Comparison of ENCODE assay signal across 17 cellular contexts in genomic region chr18:77422974-77423373, GRCh38.
DNase-seq lines count a peak whose midpoint lies in the region; ATAC-seq and TF ChIP-seq lines count a peak whose summit lies in the region.
"Had no signal": no experiment of that assay in that cellular context is flagged by ENCODE, and none has a peak within 500 bp of the region (broad histone marks: within the 10 kb centered on the region; RNA-seq: fewer than 3 reads in every experiment).

No MANE protein-coding gene starts in this region.

- H3K4me1 Mint-ChIP-seq in mesothelial cell of epicardium, result peaks cover 15% of the 10 kb centered on the region
- H3K4me1 Mint-ChIP-seq: activated CD4-positive, alpha-beta memory T cell treated with anti-CD3 and anti-CD28 coated beads, Interleukin-2, amount 10 ng/mL, durations not matched to agents 7 days and 5 days; memory B cell had no signal

- peak overlapping the region; percentile 39 for H3K4me3 Mint-ChIP-seq in mesothelial cell of epicardium
- H3K4me3 Mint-ChIP-seq: activated CD4-positive, alpha-beta memory T cell treated with anti-CD3 and anti-CD28 coated beads, Interleukin-2, amount 10 ng/mL, durations not matched to agents 7 days and 5 days; activated T-helper 1 cell treated with anti-CD3 and anti-CD28 coated beads, Interleukin-12 subunit alpha, Interleukin-12 subunit beta, Interleukin-2, Interleukin-4 antibody, amounts not matched to agents 30 ng/mL and 10 ng/mL and 1 ng/mL, durations not matched to agents 14 hours and 24 hours and 36 hours; memory B cell had no signal

- no peaks in the 10 kb centered on the region for H3K27me3 Mint-ChIP-seq in mesothelial cell of epicardium (ENCODE audit: low read depth)

- ATAC-seq in HG03432 (IDR thresholded peaks at IDR 0.05; ENCODE audit: unreplicated experiment) (no peak), HG03159 (IDR thresholded peaks at IDR 0.05; ENCODE audit: unreplicated experiment) (no peak)
- ATAC-seq: gastroesophageal sphincter, right lobe of liver had no signal

- DNase-seq in ELR (ENCODE audit: low read depth) (peak; percentile 2), RPMI8226 (peak; percentile 14), mesothelial cell of epicardium (ENCODE audit: low spot score in 2 of 2, unreplicated experiment in 2 of 2) (no peak), activated T-cell treated with anti-CD3 and anti-CD28 coated beads for 4 hours (no peak)
- DNase-seq: activated CD4-positive, alpha-beta memory T cell treated with anti-CD3 and anti-CD28 coated beads, Interleukin-2, amount 10 ng/mL, durations not matched to agents 7 days and 5 days; MM.1S; NCI-H2029 treated with DMSO at 0.1 percent for 48 hours; right lobe of liver; SK-N-SH; stimulated activated CD4-positive, alpha-beta T cell treated with anti-CD3 and anti-CD28 coated beads, Interleukin-2, amount 100 ng/mL, for 24 hours; substantia nigra had no signal

- peaks cover 2% of the 10 kb centered on the region for H3K36me3 Mint-ChIP-seq in mesothelial cell of epicardium

- H3K9me3 Mint-ChIP-seq in mesothelial cell of epicardium, result peaks cover 3% of the 10 kb centered on the region
- H3K9me3 Mint-ChIP-seq: activated CD4-positive, alpha-beta memory T cell treated with anti-CD3 and anti-CD28 coated beads, Interleukin-2, amount 10 ng/mL, durations not matched to agents 7 days and 5 days; activated T-helper 1 cell treated with anti-CD3 and anti-CD28 coated beads, Interleukin-12 subunit alpha, Interleukin-12 subunit beta, Interleukin-2, Interleukin-4 antibody, amounts not matched to agents 30 ng/mL and 10 ng/mL and 1 ng/mL, durations not matched to agents 14 hours and 24 hours and 36 hours had no signal

- H3K27ac Mint-ChIP-seq in mesothelial cell of epicardium, result no peak overlapping the region
- H3K27ac Mint-ChIP-seq: activated CD4-positive, alpha-beta memory T cell treated with anti-CD3 and anti-CD28 coated beads, Interleukin-2, amount 10 ng/mL, durations not matched to agents 7 days and 5 days; activated T-helper 1 cell treated with anti-CD3 and anti-CD28 coated beads, Interleukin-12 subunit alpha, Interleukin-12 subunit beta, Interleukin-2, Interleukin-4 antibody, amounts not matched to agents 30 ng/mL and 10 ng/mL and 1 ng/mL, durations not matched to agents 14 hours and 24 hours and 36 hours; memory B cell had no signal

- TF ChIP-seq CTCF in LNCAP (IDR thresholded peaks at IDR 0.05), result peak; percentile 34; the same call in 1 of the 2 replicates
- TF ChIP-seq CTCF in mesothelial cell of epicardium (IDR thresholded peaks at IDR 0.05; ENCODE audit: unreplicated experiment), result peak; percentile 41

Comparison
In these comparisons a context has a peak if more than half of its experiments do, and no peak if none do; other contexts are left out.
1. DNase-seq: peak in ELR (single experiment) and RPMI8226 (single experiment); none in mesothelial cell of epicardium (0 of 2) and activated T-cell treated with anti-CD3 and anti-CD28 coated beads for 4 hours (single experiment).